ENCODE assay signal across 8 cellular contexts in the genomic region with DNA sequence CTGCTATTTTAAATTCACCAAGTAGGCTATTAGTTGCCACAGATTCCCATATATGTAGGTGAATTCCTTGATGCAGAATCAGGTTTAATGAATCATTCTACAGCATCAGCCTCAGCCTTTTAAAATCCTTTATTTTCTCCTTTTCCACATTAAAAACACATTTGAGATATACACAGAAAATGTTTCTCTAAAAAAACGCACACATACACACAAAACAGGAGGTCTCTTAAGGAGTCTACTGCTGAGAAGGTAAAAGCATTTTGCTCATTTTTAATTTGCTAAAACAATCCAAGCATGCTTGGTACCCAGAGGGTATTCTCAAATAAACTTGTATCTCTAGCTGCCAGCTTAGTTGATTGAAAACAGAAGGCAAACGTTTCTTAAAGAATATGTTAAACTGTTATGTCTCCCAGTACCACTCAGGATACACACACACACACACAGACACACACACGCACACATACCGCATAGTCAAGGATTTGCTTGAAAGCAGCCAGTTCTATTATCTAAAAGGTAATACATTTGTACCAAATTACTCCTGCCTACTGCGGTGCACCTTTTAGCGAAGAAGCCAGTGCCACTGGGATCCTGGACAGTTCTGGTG.
A peak's percentile ranks its signal among the peaks of the same experiment; 100 is the strongest.
DNase-seq lines count a peak whose midpoint lies in the region; ATAC-seq lines count a peak whose summit lies in the region.

No MANE protein-coding gene starts in this region.

- H3K4me3 ChIP-seq in HUES6 (ENCODE audit: low read depth, low read length) = peak overlapping the region; percentile 88
- peak overlapping the region; percentile 56 for H3K4me3 ChIP-seq in iPS-11a (ENCODE audit: low read depth, low read length)
- H3K4me3 ChIP-seq in skeletal muscle satellite cell (ENCODE audit: low read length) = no peak overlapping the region

- ATAC-seq in GM19023 (IDR thresholded peaks at IDR 0.05; ENCODE audit: unreplicated experiment) = no peak

- no peaks in the 10 kb centered on the region for H3K36me3 ChIP-seq in HUES6 (ENCODE audit: control insufficient read depth, insufficient read depth, low read length)
- H3K36me3 ChIP-seq in skeletal muscle satellite cell (ENCODE audit: insufficient read depth, low read length) = no peaks in the 10 kb centered on the region

- peak overlapping the region; percentile 87 for H3K4me2 ChIP-seq in skeletal muscle satellite cell (ENCODE audit: low read length)

- DNase-seq in amniotic epithelial cell (ENCODE audit: low read depth) (peak; percentile 11), putamen (ENCODE audit: low spot score) (no peak), NCI-H2029 (lab: John Stamatoyannopoulos, UW) (no peak), NCI-H1694 treated with DMSO at 0.1 percent for 48 hours (lab: John Stamatoyannopoulos, UW) (no peak)

- H3K27me3 ChIP-seq in HUES6 (ENCODE audit: control insufficient read depth, insufficient read depth, low read length) = peaks cover 54% of the 10 kb centered on the region
- H3K27me3 ChIP-seq in skeletal muscle satellite cell (ENCODE audit: control insufficient read depth, insufficient read depth, low read length) = peaks cover 73% of the 10 kb centered on the region

- H3K9me3 ChIP-seq in HUES6 (ENCODE audit: control insufficient read depth, insufficient read depth, low read depth, low read length) = no peaks in the 10 kb centered on the region
- no peaks in the 10 kb centered on the region for H3K9me3 ChIP-seq in skeletal muscle satellite cell (replicated peaks; ENCODE audit: low read length)

- H3K4me1 ChIP-seq in HUES6 (ENCODE audit: control insufficient read depth, insufficient read depth, low read length) = peaks cover 34% of the 10 kb centered on the region
- peaks cover 12% of the 10 kb centered on the region for H3K4me1 ChIP-seq in skeletal muscle satellite cell (ENCODE audit: control insufficient read depth, insufficient read depth, low read length)

- peak overlapping the region; percentile 70 for H3K9ac ChIP-seq in HUES6 (ENCODE audit: low read length)
- H3K9ac ChIP-seq in skeletal muscle satellite cell (ENCODE audit: low read depth, low read length) = no peak overlapping the region

- H3K27ac ChIP-seq in HUES6 (ENCODE audit: low read depth, low read length) = no peak overlapping the region
